Comparison of ENCODE assay signal across 1 cellular context in the genomic region with DNA sequence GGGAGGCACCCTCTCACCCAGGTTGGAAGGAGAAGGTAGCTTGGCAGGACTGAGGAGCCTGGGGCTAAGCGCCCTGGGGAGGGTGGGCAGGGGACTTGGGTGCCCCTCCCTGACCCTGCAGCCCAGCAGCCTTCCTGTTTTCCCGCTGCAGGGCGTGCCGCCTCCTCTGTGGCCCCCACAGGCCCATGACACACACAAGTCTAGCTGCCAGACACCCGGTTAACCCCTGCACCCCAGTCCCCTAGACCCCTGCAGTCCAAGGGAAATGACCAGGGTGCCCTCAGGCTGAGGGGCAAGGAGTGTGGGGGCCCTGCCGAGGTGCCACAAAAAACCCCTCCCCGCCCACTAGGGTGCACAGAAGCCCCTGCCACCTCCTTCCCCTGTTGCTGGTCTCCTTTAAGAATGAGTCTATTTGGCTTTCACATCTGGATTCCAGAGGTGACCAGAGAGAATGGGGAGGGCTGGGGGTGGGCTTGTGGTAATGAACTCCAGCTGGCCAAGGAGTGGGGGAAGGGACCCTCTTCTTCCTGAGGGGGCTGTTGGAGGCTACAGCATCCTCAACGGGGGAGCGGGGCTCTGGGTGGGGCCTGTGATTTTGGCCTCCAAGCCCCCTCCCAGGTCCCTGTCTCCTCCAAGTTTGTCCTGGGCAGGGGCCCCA.
TF ChIP-seq lines count a peak whose summit lies in the region.

No MANE protein-coding gene starts in this region.

TF ChIP-seq in H1, 55 proteins besides CTCF, POLR2A, EP300 and RAD21:
- TF ChIP-seq RFX5 (IDR thresholded peaks at IDR 0.05; ENCODE audit: borderline replicate concordance, low read depth, low read length) (no peak), EZH2 (IDR thresholded peaks at IDR 0.05; ENCODE audit: low read depth, low read length, severe bottlenecking) (no peak), POLR2AphosphoS5 (IDR thresholded peaks at IDR 0.05; ENCODE audit: low read depth, low read length) (0 out of 2 replicates have a peak, but pooled peaks have one; percentile 19)
